ENCODE assay signal across 15 cellular contexts in genomic region chr3:42980209-42980608, GRCh38. TPM values are rescaled to one million over a fixed set of nuclear protein-coding genes. Genes with fewer than 3 reads are reported as not detected.
DNase-seq lines count a peak whose midpoint lies in the region; ATAC-seq, FAIRE-seq and TF ChIP-seq lines count a peak whose summit lies in the region.
"Had no signal": no experiment of that assay in that cellular context is flagged by ENCODE, and none has a peak within 500 bp of the region (broad histone marks: within the 10 kb centered on the region; RNA-seq: fewer than 3 reads in every experiment).

No MANE protein-coding gene starts in this region.

- no peaks in the 10 kb centered on the region for H3K36me3 ChIP-seq in thoracic aorta
- H3K36me3 ChIP-seq: neutrophil had no signal

- H3K4me1 Mint-ChIP-seq in activated T-cell treated with anti-CD3 and anti-CD28 coated beads, Interleukin-2, amount 50 U/mL, for 24 hours (ENCODE audit: low read depth): peaks cover 8% of the 10 kb centered on the region
- peaks cover 10% of the 10 kb centered on the region for H3K4me1 Mint-ChIP-seq in central memory CD8-positive, alpha-beta T cell
- peaks cover 6% of the 10 kb centered on the region for H3K4me1 Mint-ChIP-seq in mesothelial cell of epicardium

- no peaks in the 10 kb centered on the region for H3K27me3 ChIP-seq in thoracic aorta (replicated peaks; ENCODE audit: insufficient read depth)

- peak overlapping the region; percentile 71 for H3K4me3 Mint-ChIP-seq in activated T-cell treated with anti-CD3 and anti-CD28 coated beads, Interleukin-2, amount 50 U/mL, for 24 hours
- peak overlapping the region; percentile 66 for H3K4me3 Mint-ChIP-seq in central memory CD8-positive, alpha-beta T cell
- H3K4me3 Mint-ChIP-seq in mesothelial cell of epicardium: peak overlapping the region; percentile 68

- H3K27ac ChIP-seq in thoracic aorta: no peak overlapping the region
- H3K27ac ChIP-seq: A549, neutrophil, SK-N-MC had no signal

- H3K4me3 ChIP-seq in thoracic aorta: peak overlapping the region; percentile 81

- H3K9me3 Mint-ChIP-seq in activated T-cell treated with anti-CD3 and anti-CD28 coated beads, Interleukin-2, amount 50 U/mL, for 24 hours: peaks cover 8% of the 10 kb centered on the region
- H3K9me3 Mint-ChIP-seq in central memory CD8-positive, alpha-beta T cell: peaks cover 7% of the 10 kb centered on the region
- peaks cover 22% of the 10 kb centered on the region for H3K9me3 Mint-ChIP-seq in mesothelial cell of epicardium

- peaks cover 0 to 33% of the 10 kb centered on the region in 2 donors for H3K4me1 ChIP-seq in thoracic aorta (ENCODE audit: control insufficient read depth in 1 of 2, low read depth in 2 of 2)
- H3K4me1 ChIP-seq: A549 had no signal

- H3K36me3 Mint-ChIP-seq in activated T-cell treated with anti-CD3 and anti-CD28 coated beads, Interleukin-2, amount 50 U/mL, for 24 hours (ENCODE audit: low read depth): no peaks in the 10 kb centered on the region
- no peaks in the 10 kb centered on the region for H3K36me3 Mint-ChIP-seq in central memory CD8-positive, alpha-beta T cell (ENCODE audit: insufficient read depth)
- H3K36me3 Mint-ChIP-seq in mesothelial cell of epicardium: peaks cover 3% of the 10 kb centered on the region

- no peak for FAIRE-seq in H54 (lab: Jason Lieb, UNC)
- FAIRE-seq: A549 had no signal

- TF ChIP-seq POLR2A in H54 (IDR thresholded peaks at IDR 0.05; ENCODE audit: low read depth, low read length): no peak

- DNase-seq in activated T-cell treated with anti-CD3 and anti-CD28 coated beads, Interleukin-2, amount 50 U/mL, for 24 hours: no peak
- no peak for DNase-seq in activated T-cell treated with anti-CD3 and anti-CD28 coated beads, Interleukin-2, amount 50 U/mL, for 48 hours
- no peak for DNase-seq in central memory CD8-positive, alpha-beta T cell (ENCODE audit: low spot score in 2 of 2)
- DNase-seq in mesothelial cell of epicardium (ENCODE audit: low spot score in 2 of 2, unreplicated experiment in 2 of 2): no peak
- DNase-seq in thoracic aorta (ENCODE audit: low spot score): no peak
- no peak for DNase-seq in H54 (ENCODE audit: insufficient read length, low spot score)
- no peak for DNase-seq in hippocampal formation (lab: John Stamatoyannopoulos, UW)
- DNase-seq: activated naive CD4-positive, alpha-beta T cell treated with anti-CD3 and anti-CD28 coated beads for 36 hours; DMS79; NCI-H1092 treated with DMSO at 0.1 percent for 48 hours; NCI-H526 treated with DMSO at 0.1 percent for 48 hours had no signal

- H3K27me3 Mint-ChIP-seq in activated T-cell treated with anti-CD3 and anti-CD28 coated beads, Interleukin-2, amount 50 U/mL, for 24 hours: peaks cover 39% of the 10 kb centered on the region
- peaks cover 57% of the 10 kb centered on the region for H3K27me3 Mint-ChIP-seq in central memory CD8-positive, alpha-beta T cell
- peaks cover 89% of the 10 kb centered on the region for H3K27me3 Mint-ChIP-seq in mesothelial cell of epicardium (ENCODE audit: low read depth)

- TF ChIP-seq CTCF in mesothelial cell of epicardium (IDR thresholded peaks at IDR 0.05; ENCODE audit: unreplicated experiment) (no peak), thoracic aorta (IDR thresholded peaks at IDR 0.05) (no peak)

- no peaks in the 10 kb centered on the region for H3K9me3 ChIP-seq in thoracic aorta
- H3K9me3 ChIP-seq: neutrophil had no signal

- ATAC-seq in central memory CD8-positive, alpha-beta T cell (replicated peaks; ENCODE audit: extremely low read depth, poor library complexity, severe bottlenecking): no peak
- ATAC-seq in thoracic aorta (ENCODE audit: insufficient number of reproducible peaks, low FRiP score, low read depth) (no peak), GM18909 (IDR thresholded peaks at IDR 0.05; ENCODE audit: poor library complexity, unreplicated experiment) (no peak)

- H3K27ac Mint-ChIP-seq in activated T-cell treated with anti-CD3 and anti-CD28 coated beads, Interleukin-2, amount 50 U/mL, for 24 hours: no peak overlapping the region
- no peak overlapping the region for H3K27ac Mint-ChIP-seq in central memory CD8-positive, alpha-beta T cell (ENCODE audit: low read depth)
- H3K27ac Mint-ChIP-seq in mesothelial cell of epicardium: no peak overlapping the region
- H3K27ac Mint-ChIP-seq: activated naive CD4-positive, alpha-beta T cell treated with anti-CD3 and anti-CD28 coated beads for 36 hours had no signal

RNA-seq across cellular contexts. Expression of gene GASK1A, which starts 1.1 kb away (rescaled TPM):
- total RNA-seq in mesothelial cell of epicardium (0.75 to 1.6 TPM (median 0.84 TPM) in 3 replicates), thoracic aorta (10 to 100 TPM; 10.2 to 37.3 TPM)
- total RNA-seq: activated naive CD4-positive, alpha-beta T cell treated with anti-CD3 and anti-CD28 coated beads for 36 hours had no signal
